In genomic region chr13:54633461-54633860, GRCh38 we compare ENCODE assay signal across 26 cellular contexts.
"Had no signal": no experiment of that assay in that cellular context is flagged by ENCODE, and none has a peak within 500 bp of the region (broad histone marks: within the 10 kb centered on the region; RNA-seq: fewer than 3 reads in every experiment).

No MANE protein-coding gene starts in this region.

- H3K36me3 ChIP-seq: esophagus muscularis mucosa, gastroesophageal sphincter, heart left ventricle, left ventricle myocardium inferior, lower lobe of right lung, ovary, right lobe of liver, suprapubic skin, transverse colon, upper lobe of right lung, uterus had no signal

- H3K4me1 ChIP-seq: esophagus muscularis mucosa, foreskin keratinocyte, gastroesophageal sphincter, heart left ventricle, left ventricle myocardium inferior, lower lobe of right lung, right lobe of liver, suprapubic skin, transverse colon, upper lobe of right lung, uterus had no signal

- H3K27me3 ChIP-seq: esophagus muscularis mucosa, foreskin keratinocyte, gastroesophageal sphincter, heart left ventricle, ovary, right lobe of liver, suprapubic skin, transverse colon, upper lobe of right lung, uterus had no signal

- ATAC-seq: foreskin keratinocyte; gastroesophageal sphincter; heart left ventricle; left colon; lower lobe of right lung; natural killer cell; right lobe of liver; stimulated activated naive B cell treated with anti-CD40 and anti-IgM and Interleukin-4, amounts not matched to agents 10 μg/mL and 1 μg/mL and 100 μg/mL, for 72 hours; upper lobe of right lung had no signal

- H3K4me3 ChIP-seq: coronary artery, esophagus muscularis mucosa, gastroesophageal sphincter, heart left ventricle, left ventricle myocardium inferior, lower lobe of right lung, ovary, right lobe of liver, suprapubic skin, transverse colon, upper lobe of right lung, uterus had no signal

- H3K9me3 ChIP-seq: esophagus muscularis mucosa, gastroesophageal sphincter, lower lobe of right lung, ovary, right lobe of liver, suprapubic skin, transverse colon, upper lobe of right lung, uterus had no signal

- H3K27ac ChIP-seq: coronary artery, esophagus muscularis mucosa, foreskin keratinocyte, gastroesophageal sphincter, heart left ventricle, left ventricle myocardium inferior, lower lobe of right lung, ovary, right lobe of liver, suprapubic skin, transverse colon, upper lobe of right lung, uterus had no signal

- DNase-seq: dermis blood vessel endothelial cell; effector memory CD4-positive, alpha-beta T cell; foreskin keratinocyte; heart left ventricle; hippocampal formation; immature natural killer cell; islet precursor cell; kidney glomerular epithelial cell; left colon; left ventricle myocardium inferior; lower lobe of right lung; natural killer cell; occipital lobe; ovary; right lobe of liver; small intestine; stimulated activated CD4-positive, alpha-beta T cell treated with anti-CD3 and anti-CD28 coated beads, Interleukin-15, amount 100 ng/mL, for 24 hours; stimulated activated CD4-positive, alpha-beta T cell treated with anti-CD3 and anti-CD28 coated beads, Interleukin-2, amount 100 ng/mL, for 48 hours; stimulated activated naive B cell treated with anti-CD40 and anti-IgM and Interleukin-4, amounts not matched to agents 10 μg/mL and 1 μg/mL and 100 μg/mL, for 72 hours; transverse colon; upper lobe of right lung; uterus had no signal
